30 cellular contexts compared by ENCODE assay signal in genomic region chr22:46000081-46001027, GRCh38. TPM values are rescaled to one million over a fixed set of nuclear protein-coding genes. Genes with fewer than 3 reads are reported as not detected.
A peak's percentile ranks its signal among the peaks of the same experiment; 100 is the strongest.
DNase-seq lines count a peak whose midpoint lies in the region; ATAC-seq and TF ChIP-seq lines count a peak whose summit lies in the region.
"Had no signal": no experiment of that assay in that cellular context is flagged by ENCODE, and none has a peak within 500 bp of the region (broad histone marks: within the 10 kb centered on the region; RNA-seq: fewer than 3 reads in every experiment).

No MANE protein-coding gene starts in this region.

- H3K9me3 Mint-ChIP-seq in activated T-helper 1 cell treated with anti-CD3 and anti-CD28 coated beads, Interleukin-12 subunit alpha, Interleukin-12 subunit beta, Interleukin-2, Interleukin-4 antibody, amounts not matched to agents 30 ng/mL and 10 ng/mL and 1 ng/mL, durations not matched to agents 14 hours and 24 hours and 36 hours, result no peaks in the 10 kb centered on the region
- H3K9me3 Mint-ChIP-seq: activated naive CD4-positive, alpha-beta T cell treated with anti-CD3 and anti-CD28 coated beads, Interleukin-2, amount 50 U/mL, for 72 hours; endodermal cell; natural killer cell; stimulated activated naive B cell treated with anti-CD40 and anti-IgM and Interleukin-4, amounts not matched to agents 10 μg/mL and 1 μg/mL and 100 μg/mL, for 72 hours had no signal

- peak overlapping the region in 6 of 12 donors; percentile 52 to 82 (median 65) for H3K27ac ChIP-seq in heart left ventricle
- peak overlapping the region; percentile 74 for H3K27ac ChIP-seq in WERI-Rb-1
- no peak overlapping the region for H3K27ac ChIP-seq in neuronal stem cell (replicated peaks; ENCODE audit: low read length)
- H3K27ac ChIP-seq in esophagus squamous epithelium, result no peak overlapping the region
- H3K27ac ChIP-seq: foreskin keratinocyte, hepatocyte had no signal

- intact Hi-C loops in heart left ventricle (cut with DNase I), result loop anchor here in 1 of 10 donors (5.0 kb wide), 1 partner anchor 312 kb away; no protein-coding TSS in a partner anchor
- intact Hi-C loops in cardiac septum (cut with DNase I), result no loop called here
- intact Hi-C loops in activated T-helper 1 cell treated with anti-CD3 and anti-CD28 coated beads, Interleukin-12 subunit alpha, Interleukin-12 subunit beta, Interleukin-2, Interleukin-4 antibody, amounts not matched to agents 30 ng/mL and 10 ng/mL and 1 ng/mL, durations not matched to agents 14 hours and 24 hours and 36 hours (cut with micrococcal nuclease), result no loop called here
- intact Hi-C loops in esophagus squamous epithelium (cut with DNase I), result no loop called here

- no peak overlapping the region for H2BK12ac ChIP-seq in neuronal stem cell (ENCODE audit: low read length)

- no peaks in the 10 kb centered on the region for H3K36me3 ChIP-seq in heart left ventricle
- H3K36me3 ChIP-seq in WERI-Rb-1, result no peaks in the 10 kb centered on the region
- no peaks in the 10 kb centered on the region for H3K36me3 ChIP-seq in neuronal stem cell (replicated peaks in 1 of 2; ENCODE audit: control insufficient read depth in 2 of 2, insufficient read depth in 2 of 2, low read length in 2 of 2)
- H3K36me3 ChIP-seq in esophagus squamous epithelium, result no peaks in the 10 kb centered on the region

- no peak overlapping the region for H2BK15ac ChIP-seq in neuronal stem cell (ENCODE audit: low read length)

- DNase-seq in heart left ventricle (peak in 3 of 5 donors; percentile 19 to 44 (median 22)), cardiac septum (ENCODE audit: low spot score) (no peak), WERI-Rb-1 (peak; percentile 52), neuronal stem cell (ENCODE audit: low spot score) (no peak), kidney glomerular epithelial cell (lab: John Stamatoyannopoulos, UW) (no peak), esophagus squamous epithelium (lab: John Stamatoyannopoulos, UW) (no peak)
- no peak for DNase-seq in activated T-helper 1 cell treated with anti-CD3 and anti-CD28 coated beads, Interleukin-12 subunit alpha, Interleukin-12 subunit beta, Interleukin-2, Interleukin-4 antibody, amounts not matched to agents 30 ng/mL and 10 ng/mL and 1 ng/mL, durations not matched to agents 14 hours and 24 hours and 36 hours (ENCODE audit: low spot score)
- DNase-seq: activated CD4-positive, alpha-beta T cell treated with anti-CD3 and anti-CD28 coated beads, Interleukin-2, amount 50 U/mL, for 48 hours; cortex of kidney; DMS79; endodermal cell; foreskin keratinocyte; GDM1; Kasumi-1; midbrain; natural killer cell; NCI-H510A; NK-92 treated with Interleukin-12 subunit alpha and Interleukin-12 subunit beta, amount 100 ng/mL, for 24 hours; stimulated activated CD4-positive, alpha-beta T cell treated with anti-CD3 and anti-CD28 coated beads, Interleukin-4, amount 100 ng/mL, for 24 hours; stimulated activated naive B cell treated with anti-CD40 and anti-IgM and Interleukin-4, amounts not matched to agents 10 μg/mL and 1 μg/mL and 100 μg/mL, for 72 hours had no signal

- no peaks in the 10 kb centered on the region for H3K4me1 Mint-ChIP-seq in activated T-helper 1 cell treated with anti-CD3 and anti-CD28 coated beads, Interleukin-12 subunit alpha, Interleukin-12 subunit beta, Interleukin-2, Interleukin-4 antibody, amounts not matched to agents 30 ng/mL and 10 ng/mL and 1 ng/mL, durations not matched to agents 14 hours and 24 hours and 36 hours (ENCODE audit: low read depth)

- no peak overlapping the region for H3K4me2 ChIP-seq in neuronal stem cell (ENCODE audit: insufficient read depth, low read length, poor library complexity, severe bottlenecking)
- H3K4me2 ChIP-seq: hepatocyte had no signal

- H3K27me3 Mint-ChIP-seq in activated T-helper 1 cell treated with anti-CD3 and anti-CD28 coated beads, Interleukin-12 subunit alpha, Interleukin-12 subunit beta, Interleukin-2, Interleukin-4 antibody, amounts not matched to agents 30 ng/mL and 10 ng/mL and 1 ng/mL, durations not matched to agents 14 hours and 24 hours and 36 hours (ENCODE audit: insufficient read depth), result peaks cover 2% of the 10 kb centered on the region
- H3K27me3 Mint-ChIP-seq: B cell had no signal

- no peaks in the 10 kb centered on the region for H3K36me3 Mint-ChIP-seq in activated T-helper 1 cell treated with anti-CD3 and anti-CD28 coated beads, Interleukin-12 subunit alpha, Interleukin-12 subunit beta, Interleukin-2, Interleukin-4 antibody, amounts not matched to agents 30 ng/mL and 10 ng/mL and 1 ng/mL, durations not matched to agents 14 hours and 24 hours and 36 hours (ENCODE audit: low read depth)
- H3K36me3 Mint-ChIP-seq: activated naive CD4-positive, alpha-beta T cell treated with anti-CD3 and anti-CD28 coated beads, Interleukin-2, amount 50 U/mL, for 72 hours; natural killer cell; stimulated activated naive B cell treated with anti-CD40 and anti-IgM and Interleukin-4, amounts not matched to agents 10 μg/mL and 1 μg/mL and 100 μg/mL, for 72 hours had no signal

- no peak overlapping the region for H2BK5ac ChIP-seq in neuronal stem cell (ENCODE audit: low read length)

- H4K91ac ChIP-seq in neuronal stem cell (ENCODE audit: low read depth, low read length, poor library complexity), result no peak overlapping the region

- H3K23ac ChIP-seq in neuronal stem cell (ENCODE audit: low read depth, low read length, poor library complexity), result no peak overlapping the region

- peak overlapping the region; percentile 75 for H2AK5ac ChIP-seq in neuronal stem cell (ENCODE audit: low read depth, low read length)

- H3K18ac ChIP-seq in neuronal stem cell (ENCODE audit: low read length), result peak overlapping the region; percentile 71

- no peak for TF ChIP-seq CTCF in heart left ventricle (IDR thresholded peaks at IDR 0.05)
- TF ChIP-seq CTCF in WERI-Rb-1 (IDR thresholded peaks at IDR 0.05; ENCODE audit: low read depth, low read length), result no peak
- no peak for TF ChIP-seq CTCF in esophagus squamous epithelium (IDR thresholded peaks at IDR 0.05)

- no peak overlapping the region for H3K27ac Mint-ChIP-seq in activated T-helper 1 cell treated with anti-CD3 and anti-CD28 coated beads, Interleukin-12 subunit alpha, Interleukin-12 subunit beta, Interleukin-2, Interleukin-4 antibody, amounts not matched to agents 30 ng/mL and 10 ng/mL and 1 ng/mL, durations not matched to agents 14 hours and 24 hours and 36 hours
- H3K27ac Mint-ChIP-seq: activated naive CD4-positive, alpha-beta T cell treated with anti-CD3 and anti-CD28 coated beads, Interleukin-2, amount 50 U/mL, for 72 hours; B cell; endodermal cell; stimulated activated naive B cell treated with anti-CD40 and anti-IgM and Interleukin-4, amounts not matched to agents 10 μg/mL and 1 μg/mL and 100 μg/mL, for 72 hours had no signal

- H3K4me1 ChIP-seq in heart left ventricle, result peaks cover 22 to 85% (median 76%) of the 10 kb centered on the region in 12 donors
- H3K4me1 ChIP-seq in neuronal stem cell (ENCODE audit: control insufficient read depth in 2 of 2, insufficient read depth in 1 of 2, low read depth in 1 of 2, low read length in 2 of 2), result peaks cover 2 to 9% of the 10 kb centered on the region in 2 donors
- peaks cover 29 to 68% (median 46%) of the 10 kb centered on the region in 3 donors for H3K4me1 ChIP-seq in esophagus squamous epithelium

- peak overlapping the region; percentile 43 for H4K8ac ChIP-seq in neuronal stem cell (ENCODE audit: low read depth, low read length)

- peaks cover 4% of the 10 kb centered on the region for H3K79me1 ChIP-seq in neuronal stem cell (ENCODE audit: low read depth, low read length)

- H3K4me3 ChIP-seq in heart left ventricle (no peak overlapping the region), WERI-Rb-1 (ENCODE audit: low read depth, low read length) (no peak overlapping the region), neuronal stem cell (ENCODE audit: low read length in 2 of 2) (no peak overlapping the region), esophagus squamous epithelium (no peak overlapping the region)
- H3K4me3 ChIP-seq: hepatocyte had no signal

- no peak overlapping the region for H2BK120ac ChIP-seq in neuronal stem cell (ENCODE audit: low read depth, low read length)

- H2AFZ ChIP-seq in neuronal stem cell (ENCODE audit: low read length), result no peak overlapping the region
- H2AFZ ChIP-seq: hepatocyte had no signal

- ATAC-seq in heart left ventricle, result no peak
- ATAC-seq in GM19351 (IDR thresholded peaks at IDR 0.05; ENCODE audit: unreplicated experiment), result no peak
- ATAC-seq: activated naive CD4-positive, alpha-beta T cell treated with anti-CD3 and anti-CD28 coated beads, Interleukin-2, amount 50 U/mL, for 72 hours; esophagus mucosa; foreskin keratinocyte; left lobe of liver; natural killer cell had no signal

- H3K9ac ChIP-seq in neuronal stem cell (ENCODE audit: low read depth, low read length, poor library complexity), result peak overlapping the region; percentile 12

- H3K9me3 ChIP-seq in heart left ventricle, result no peaks in the 10 kb centered on the region
- no peaks in the 10 kb centered on the region for H3K9me3 ChIP-seq in WERI-Rb-1 (ENCODE audit: severe bottlenecking)
- no peaks in the 10 kb centered on the region for H3K9me3 ChIP-seq in neuronal stem cell (replicated peaks in 1 of 2; ENCODE audit: control insufficient read depth in 2 of 2, insufficient read depth in 1 of 2, low read depth in 1 of 2, low read length in 2 of 2)
- no peaks in the 10 kb centered on the region for H3K9me3 ChIP-seq in esophagus squamous epithelium

- peak overlapping the region; percentile 1 for H3K14ac ChIP-seq in neuronal stem cell (ENCODE audit: low read length)

- H3K27me3 ChIP-seq in heart left ventricle, result no peaks in the 10 kb centered on the region
- H3K27me3 ChIP-seq in WERI-Rb-1 (ENCODE audit: insufficient read depth, low read depth, severe bottlenecking), result no peaks in the 10 kb centered on the region
- peaks cover 0 to 29% (median 12%) of the 10 kb centered on the region in 3 experiments for H3K27me3 ChIP-seq in neuronal stem cell (ENCODE audit: control insufficient read depth in 3 of 3, insufficient read depth in 3 of 3, low read depth in 1 of 3, low read length in 3 of 3)
- H3K27me3 ChIP-seq in esophagus squamous epithelium, result no peaks in the 10 kb centered on the region
- H3K27me3 ChIP-seq: foreskin keratinocyte, hepatocyte had no signal

- H3K4me3 Mint-ChIP-seq in activated T-helper 1 cell treated with anti-CD3 and anti-CD28 coated beads, Interleukin-12 subunit alpha, Interleukin-12 subunit beta, Interleukin-2, Interleukin-4 antibody, amounts not matched to agents 30 ng/mL and 10 ng/mL and 1 ng/mL, durations not matched to agents 14 hours and 24 hours and 36 hours, result no peak overlapping the region
- H3K4me3 Mint-ChIP-seq: B cell; endodermal cell; natural killer cell; stimulated activated naive B cell treated with anti-CD40 and anti-IgM and Interleukin-4, amounts not matched to agents 10 μg/mL and 1 μg/mL and 100 μg/mL, for 72 hours had no signal

- WGBS in heart left ventricle, 4 donors, result 88 to 95% (median 91%) methylated on average over 14 to 17 of the region's 17 CpGs
- WGBS in neuronal stem cell (ENCODE audit: extremely low coverage in 2 of 2, insufficient read length in 2 of 2, insufficient replicate concordance in 1 of 2), 2 donors, result no CpG with 5 or more reads among the region's 17 CpGs
- WGBS in esophagus squamous epithelium, 2 donors, result 72 to 87% methylated on average over 5 to 13 of the region's 17 CpGs

- no peak for TF ChIP-seq POLR2A in heart left ventricle (IDR thresholded peaks at IDR 0.05)
- no peak for TF ChIP-seq POLR2A in esophagus squamous epithelium (IDR thresholded peaks at IDR 0.05)

- H3K4ac ChIP-seq in neuronal stem cell (ENCODE audit: low read length), result no peak overlapping the region

RNA-seq across cellular contexts. Expression of gene WNT7B, which starts 23.4 kb away (rescaled TPM):
- total RNA-seq in heart left ventricle, result under 1 TPM in 1 of 9 donors, not detected in 8; 0.36 TPM
- polyA plus RNA-seq in heart left ventricle, result not detected
- total RNA-seq in cardiac septum, result not detected
- polyA plus RNA-seq in neuronal stem cell (2013, experiment 1 of 2), result 8.6 TPM
- polyA plus RNA-seq in neuronal stem cell (2013, experiment 2 of 2), result 8.5 TPM
- total RNA-seq in activated T-helper 1 cell treated with anti-CD3 and anti-CD28 coated beads, Interleukin-12 subunit alpha, Interleukin-12 subunit beta, Interleukin-2, Interleukin-4 antibody, amounts not matched to agents 30 ng/mL and 10 ng/mL and 1 ng/mL, durations not matched to agents 14 hours and 24 hours and 36 hours, result not detected in 2 replicates
- 10 to 100 TPM; 10.6 to 27.0 (median 16.1) TPM for total RNA-seq in esophagus squamous epithelium
- total RNA-seq: A673; aorta; endodermal cell; natural killer cell; SK-MEL-5; T-helper 1 cell treated with Interleukin-12 subunit alpha and Interleukin-12 subunit beta and Interleukin-4 antibody, amounts not matched to agents 30 ng/mL and 1 ng/mL, for 36 hours had no signal
- polyA plus RNA-seq: aorta had no signal

Comparison
In these comparisons a context has a peak if more than half of its experiments do, and no peak if none do; other contexts are left out.
1. DNase-seq: peak in heart left ventricle (3 of 5) and WERI-Rb-1 (single experiment); none in cardiac septum (single experiment), neuronal stem cell (single experiment), activated T-helper 1 cell treated with anti-CD3 and anti-CD28 coated beads, Interleukin-12 subunit alpha, Interleukin-12 subunit beta, Interleukin-2, Interleukin-4 antibody, amounts not matched to agents 30 ng/mL and 10 ng/mL and 1 ng/mL, durations not matched to agents 14 hours and 24 hours and 36 hours (single experiment), kidney glomerular epithelial cell (single experiment) and esophagus squamous epithelium (single experiment).
2. RNA of gene WNT7B, which starts 23.4 kb away (total RNA-seq): 10.6 to 27.0 TPM in esophagus squamous epithelium; 0.36 TPM in heart left ventricle, not detected in cardiac septum (single experiment) and not detected in activated T-helper 1 cell treated with anti-CD3 and anti-CD28 coated beads, Interleukin-12 subunit alpha, Interleukin-12 subunit beta, Interleukin-2, Interleukin-4 antibody, amounts not matched to agents 30 ng/mL and 10 ng/mL and 1 ng/mL, durations not matched to agents 14 hours and 24 hours and 36 hours; every median in the first group is over 4 times any median in the second.